ENCODE assay signal across 28 cellular contexts in the genomic region with DNA sequence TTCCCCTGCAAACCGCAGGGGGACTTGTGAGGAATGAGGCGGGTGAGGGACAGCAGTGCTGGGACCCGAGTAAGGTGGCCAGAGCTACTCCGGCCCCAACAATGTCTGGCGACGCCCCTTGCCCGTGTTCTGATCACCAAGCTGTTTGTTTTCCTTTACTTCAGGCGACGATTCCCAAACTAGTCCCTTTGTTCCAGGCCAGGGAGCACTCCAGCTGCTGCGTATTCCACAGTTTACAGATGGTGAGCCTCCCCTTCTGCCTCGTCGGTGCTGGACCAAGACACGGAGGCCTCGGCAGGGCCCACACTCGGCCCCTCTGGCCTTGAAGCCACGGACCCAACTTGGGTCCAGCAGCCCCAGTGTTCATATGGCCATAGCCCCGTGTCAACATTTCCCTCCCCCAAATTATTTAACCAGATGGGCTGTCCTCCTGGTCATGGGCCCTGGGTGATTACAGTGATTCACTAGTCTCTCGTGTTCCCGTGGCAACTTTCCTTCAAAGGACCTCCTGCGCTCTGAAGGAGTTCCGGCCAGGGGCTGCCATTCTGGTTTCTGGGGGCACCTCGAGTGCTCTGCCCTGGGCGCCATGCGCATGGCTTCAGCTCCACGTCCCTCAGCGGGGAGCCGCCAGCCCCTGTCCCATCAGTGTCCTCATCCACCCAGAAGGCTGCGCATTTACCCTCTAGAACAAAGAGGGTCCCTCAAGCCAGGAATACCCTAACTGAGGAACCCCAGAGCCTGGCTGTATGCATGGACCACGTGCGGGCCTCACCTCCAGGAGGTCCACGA. TPM values are rescaled to one million over a fixed set of nuclear protein-coding genes. Genes with fewer than 3 reads are reported as not detected.
DNase-seq lines count a peak whose midpoint lies in the region; ATAC-seq and TF ChIP-seq lines count a peak whose summit lies in the region.
"Had no signal": no experiment of that assay in that cellular context is flagged by ENCODE, and none has a peak within 500 bp of the region (broad histone marks: within the 10 kb centered on the region; RNA-seq: fewer than 3 reads in every experiment).

No MANE protein-coding gene starts in this region.

- no peaks in the 10 kb centered on the region for H3K27me3 Mint-ChIP-seq in stimulated activated naive CD8-positive, alpha-beta T cell treated with anti-CD3 and anti-CD28 coated beads, Interleukin-15, amount 100 ng/mL, for 72 hours
- H3K27me3 Mint-ChIP-seq in nephron progenitor cell (ENCODE audit: low read depth, poor library complexity) = peaks cover 3% of the 10 kb centered on the region
- H3K27me3 Mint-ChIP-seq: activated naive CD8-positive, alpha-beta T cell; activated T-helper 17 cell treated with anti-CD3 and anti-CD28 coated beads, Interleukin-2, amount 50 U/mL, for 72 hours; stimulated activated memory B cell treated with anti-CD40 and anti-IgM and Interleukin-4, amounts not matched to agents 10 μg/mL and 1 μg/mL and 100 μg/mL, for 72 hours had no signal

- no peak for DNase-seq in stimulated activated naive CD8-positive, alpha-beta T cell treated with anti-CD3 and anti-CD28 coated beads, Interleukin-15, amount 100 ng/mL, for 72 hours
- no peak for DNase-seq in stimulated activated naive CD8-positive, alpha-beta T cell treated with anti-CD3 and anti-CD28 coated beads, Interleukin-15, Interleukin-2, amounts not matched to agents 100 U/mL and 50 U/mL, for 24 hours
- DNase-seq in hepatocyte (ENCODE audit: low spot score) = no peak
- no peak for DNase-seq in nephron progenitor cell
- DNase-seq in vagina (ENCODE audit: extremely low spot score in 2 of 2) = no peak
- DNase-seq in esophagus muscularis mucosa (ENCODE audit: extremely low spot score) = no peak
- DNase-seq: activated CD4-positive, alpha-beta T cell treated with anti-CD3 and anti-CD28 coated beads for 4 hours; Calu3; cortex of kidney; esophagus squamous epithelium; gastrocnemius medialis; GOT3; islet precursor cell; Kasumi-1; NCI-H1694; NCI-H2171 treated with DMSO at 0.1 percent for 48 hours; NCI-H526; occipital lobe; stimulated activated CD4-positive, alpha-beta T cell treated with anti-CD3 and anti-CD28 coated beads, Interleukin-4, amount 100 ng/mL, for 1 hour; testis had no signal

- H3K79me2 ChIP-seq in hepatocyte = no peaks in the 10 kb centered on the region

- no peak overlapping the region for H3K4me3 Mint-ChIP-seq in stimulated activated naive CD8-positive, alpha-beta T cell treated with anti-CD3 and anti-CD28 coated beads, Interleukin-15, amount 100 ng/mL, for 72 hours
- H3K4me3 Mint-ChIP-seq in nephron progenitor cell = no peak overlapping the region
- H3K4me3 Mint-ChIP-seq: activated naive CD8-positive, alpha-beta T cell; activated T-helper 17 cell treated with anti-CD3 and anti-CD28 coated beads, Interleukin-2, amount 50 U/mL, for 72 hours; stimulated activated memory B cell treated with anti-CD40 and anti-IgM and Interleukin-4, amounts not matched to agents 10 μg/mL and 1 μg/mL and 100 μg/mL, for 72 hours; T-helper 1 cell treated with Interleukin-12 subunit alpha and Interleukin-12 subunit beta and Interleukin-4 antibody, amounts not matched to agents 30 μg/mL and 1 μg/mL, for 36 hours had no signal

- no peaks in the 10 kb centered on the region for H3K9me3 Mint-ChIP-seq in stimulated activated naive CD8-positive, alpha-beta T cell treated with anti-CD3 and anti-CD28 coated beads, Interleukin-15, amount 100 ng/mL, for 72 hours
- H3K9me3 Mint-ChIP-seq in nephron progenitor cell = no peaks in the 10 kb centered on the region
- H3K9me3 Mint-ChIP-seq: activated T-helper 17 cell treated with anti-CD3 and anti-CD28 coated beads, Interleukin-2, amount 50 U/mL, for 72 hours; stimulated activated memory B cell treated with anti-CD40 and anti-IgM and Interleukin-4, amounts not matched to agents 10 μg/mL and 1 μg/mL and 100 μg/mL, for 72 hours; T-helper 1 cell treated with Interleukin-12 subunit alpha and Interleukin-12 subunit beta and Interleukin-4 antibody, amounts not matched to agents 30 μg/mL and 1 μg/mL, for 36 hours had no signal

- 93% methylated on average over 31 of the region's 31 CpGs for WGBS in hepatocyte (ENCODE audit: low lambda C conversion rate, missing lambda C conversion rate)
- WGBS in esophagus muscularis mucosa = 95% methylated on average over 30 of the region's 31 CpGs

- H3K9me3 ChIP-seq in hepatocyte (ENCODE audit: low read depth) (no peaks in the 10 kb centered on the region), vagina (no peaks in the 10 kb centered on the region), esophagus muscularis mucosa (no peaks in the 10 kb centered on the region)
- H3K9me3 ChIP-seq: esophagus squamous epithelium, gastrocnemius medialis, testis had no signal

- peaks cover 21% of the 10 kb centered on the region for H3K4me1 Mint-ChIP-seq in stimulated activated naive CD8-positive, alpha-beta T cell treated with anti-CD3 and anti-CD28 coated beads, Interleukin-15, amount 100 ng/mL, for 72 hours
- peaks cover 78% of the 10 kb centered on the region for H3K4me1 Mint-ChIP-seq in nephron progenitor cell
- H3K4me1 Mint-ChIP-seq: activated T-helper 17 cell treated with anti-CD3 and anti-CD28 coated beads, Interleukin-2, amount 50 U/mL, for 72 hours; stimulated activated memory B cell treated with anti-CD40 and anti-IgM and Interleukin-4, amounts not matched to agents 10 μg/mL and 1 μg/mL and 100 μg/mL, for 72 hours had no signal

- TF ChIP-seq CTCF in hepatocyte (IDR thresholded peaks at IDR 0.05; ENCODE audit: poor library complexity) (no peak), nephron progenitor cell (IDR thresholded peaks at IDR 0.05) (no peak), vagina (IDR thresholded peaks at IDR 0.05) (no peak), esophagus muscularis mucosa (IDR thresholded peaks at IDR 0.05) (no peak)

- H3K27ac Mint-ChIP-seq in stimulated activated naive CD8-positive, alpha-beta T cell treated with anti-CD3 and anti-CD28 coated beads, Interleukin-15, amount 100 ng/mL, for 72 hours = peak overlapping the region; percentile 65 to 87
- H3K27ac Mint-ChIP-seq in nephron progenitor cell = peak overlapping the region; percentile 51
- H3K27ac Mint-ChIP-seq: activated naive CD8-positive, alpha-beta T cell; activated T-helper 17 cell treated with anti-CD3 and anti-CD28 coated beads, Interleukin-2, amount 50 U/mL, for 72 hours; stimulated activated memory B cell treated with anti-CD40 and anti-IgM and Interleukin-4, amounts not matched to agents 10 μg/mL and 1 μg/mL and 100 μg/mL, for 72 hours; T-helper 1 cell treated with Interleukin-12 subunit alpha and Interleukin-12 subunit beta and Interleukin-4 antibody, amounts not matched to agents 30 μg/mL and 1 μg/mL, for 36 hours had no signal

- H3K36me3 Mint-ChIP-seq in nephron progenitor cell (ENCODE audit: low read depth) = peaks cover 4% of the 10 kb centered on the region
- H3K36me3 Mint-ChIP-seq: activated naive CD8-positive, alpha-beta T cell had no signal

- intact Hi-C loops in vagina (cut with DNase I) (no loop called here), esophagus muscularis mucosa (cut with DNase I) (no loop called here)

- H3K36me3 ChIP-seq in hepatocyte (replicated peaks; ENCODE audit: insufficient read depth, low read depth) (no peaks in the 10 kb centered on the region), vagina (no peaks in the 10 kb centered on the region), esophagus muscularis mucosa (no peaks in the 10 kb centered on the region)
- H3K36me3 ChIP-seq: gastrocnemius medialis had no signal

- no peak for ATAC-seq in stimulated activated naive CD8-positive, alpha-beta T cell treated with anti-CD3 and anti-CD28 coated beads, Interleukin-15, amount 100 ng/mL, for 72 hours
- no peak for ATAC-seq in stimulated activated naive CD8-positive, alpha-beta T cell treated with anti-CD3 and anti-CD28 coated beads, Interleukin-15, Interleukin-2, amounts not matched to agents 100 U/mL and 50 U/mL, for 24 hours
- ATAC-seq in HG02798 (IDR thresholded peaks at IDR 0.05; ENCODE audit: poor library complexity, unreplicated experiment) (no peak), HG02970 (IDR thresholded peaks at IDR 0.05; ENCODE audit: low FRiP score, unreplicated experiment) (no peak)
- ATAC-seq: activated T-helper 17 cell treated with anti-CD3 and anti-CD28 coated beads, Interleukin-2, amount 50 U/mL, for 72 hours; gastrocnemius medialis had no signal

- H3K27ac ChIP-seq in hepatocyte = peak overlapping the region; percentile 52
- peak overlapping the region; percentile 94 for H3K27ac ChIP-seq in vagina
- H3K27ac ChIP-seq in esophagus muscularis mucosa (replicated peaks in 1 of 4) = peak overlapping the region in 2 of 4 donors; percentile 97 to 99
- H3K27ac ChIP-seq: C4-2B, testis had no signal

- H3K4me1 ChIP-seq in hepatocyte (ENCODE audit: insufficient read depth) (peaks cover 57% of the 10 kb centered on the region), vagina (peaks cover 55% of the 10 kb centered on the region), esophagus muscularis mucosa (peaks cover 55 to 96% (median 94%) of the 10 kb centered on the region in 4 donors)

- H3K27me3 ChIP-seq in hepatocyte (no peaks in the 10 kb centered on the region), vagina (no peaks in the 10 kb centered on the region), esophagus muscularis mucosa (no peaks in the 10 kb centered on the region)
- H3K27me3 ChIP-seq: esophagus squamous epithelium, gastrocnemius medialis, testis had no signal

- H3K4me3 ChIP-seq in hepatocyte (no peak overlapping the region), vagina (no peak overlapping the region), esophagus muscularis mucosa (no peak overlapping the region)
- H3K4me3 ChIP-seq: esophagus squamous epithelium, gastrocnemius medialis, lung, testis had no signal

- H3K9me2 ChIP-seq in hepatocyte (replicated peaks; ENCODE audit: insufficient read depth) = no peaks in the 10 kb centered on the region

- H3K4me2 ChIP-seq in hepatocyte = no peak overlapping the region

- TF ChIP-seq EP300 in esophagus muscularis mucosa (IDR thresholded peaks at IDR 0.05) = no peak

- TF ChIP-seq POLR2A in vagina (IDR thresholded peaks at IDR 0.05) (no peak), esophagus muscularis mucosa (IDR thresholded peaks at IDR 0.05; ENCODE audit: low read depth) (no peak)

- no peaks in the 10 kb centered on the region for H4K20me1 ChIP-seq in hepatocyte (ENCODE audit: insufficient read depth, poor library complexity, severe bottlenecking)

- no peak overlapping the region for H2AFZ ChIP-seq in hepatocyte

RNA-seq across cellular contexts. Expression of gene MTSS2, which starts 24.8 kb away (rescaled TPM):
- total RNA-seq in hepatocyte (16.1 and 19.6 TPM in 2 replicates), vagina (102 TPM), esophagus muscularis mucosa (100 to 1,000 TPM in 2 of 4 donors, 10 to 100 TPM in 2; 74.9 to 238 (median 130) TPM)
- polyA plus RNA-seq in hepatocyte = 10.4 and 16.5 TPM in 2 replicates
